ENCODE assay signal across 7 cellular contexts in the genomic region with DNA sequence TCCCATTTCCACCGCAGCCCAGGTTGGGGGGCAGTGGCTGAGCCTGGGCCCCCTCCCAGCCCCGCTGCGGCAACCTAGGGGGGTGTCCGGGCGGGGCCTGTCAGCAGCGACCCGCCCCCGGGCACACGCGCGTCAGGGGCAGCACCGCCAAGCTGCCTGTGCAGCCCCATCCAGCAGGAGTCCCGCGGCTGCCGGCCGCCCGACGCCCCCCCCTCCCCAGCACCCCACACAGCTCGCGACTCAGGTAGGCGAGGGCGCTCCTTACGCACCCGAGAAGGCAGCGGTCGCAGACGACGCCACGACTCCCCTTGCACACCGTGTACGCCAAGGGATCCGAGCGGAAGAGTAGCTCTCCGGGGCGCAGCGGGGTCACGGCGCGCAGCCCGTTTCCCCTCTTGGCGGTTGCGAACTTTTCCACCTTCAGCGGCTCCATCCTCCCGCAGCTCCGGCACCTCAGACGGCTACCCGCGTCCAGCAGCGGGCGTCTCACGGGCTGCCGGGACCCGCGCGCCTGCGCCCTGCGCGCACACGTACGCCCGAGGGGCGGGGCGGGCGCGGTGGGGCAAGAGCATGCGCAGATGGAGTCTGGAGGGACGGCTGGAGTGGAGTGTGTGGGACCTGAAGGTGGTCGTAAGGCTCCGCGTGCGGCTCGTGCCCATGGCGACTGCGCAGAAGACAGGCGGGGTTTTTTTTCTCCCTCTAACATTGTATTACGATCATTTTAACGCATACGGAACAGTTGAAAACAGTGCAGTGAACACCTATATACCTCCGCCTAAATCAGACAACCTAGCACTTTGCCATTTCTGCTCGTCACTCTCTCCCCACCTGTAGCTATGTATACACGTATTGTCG. TPM values are rescaled to one million over a fixed set of nuclear protein-coding genes. Genes with fewer than 3 reads are reported as not detected.
A peak's percentile ranks its signal among the peaks of the same experiment; 100 is the strongest.
DNase-seq lines count a peak whose midpoint lies in the region; ATAC-seq, FAIRE-seq and TF ChIP-seq lines count a peak whose summit lies in the region.

A gene (minus strand): TSS at position 495 of the 855 bp plus-strand sequence.

- in situ Hi-C loops in GM12878 (cut with MboI) = no loop called here

- BruUV-seq in GM12878 (replicated peaks; lab: Mats Ljungman, UMichigan) = no TSS peak

- intact Hi-C loops in GM12878 (cut with micrococcal nuclease; ENCODE audit: unreplicated experiment) = loop anchor here (2.0 kb wide), 1 partner anchor 60 kb away; a partner anchor contains a TSS

- CTCF ChIA-PET in GM12878 (lab: Yijun Ruan, JAX) = interaction anchor here (1.0 to 1.5 kb wide), 5 partner anchors 9 to 465 kb away, joined by 3 to 6 read pairs (median 3); no protein-coding TSS in a partner anchor

- RAD21 ChIA-PET in GM12878 (lab: Charles Lee; ENCODE audit: unreplicated experiment) = interaction anchor here (1.1 to 1.5 kb wide), 2 partner anchors 9 to 293 kb away, joined by 3 to 9 read pairs; no protein-coding TSS in a partner anchor

- peak within 1 kb of the TSS; percentile 99 for H2AFZ ChIP-seq in GM12878 (ENCODE audit: control insufficient read depth, low read depth, low read length)

- TF ChIP-seq RAD21 in GM12878 (IDR thresholded peaks at IDR 0.05; ENCODE audit: insufficient read depth, low read depth, low read length) = no peak

- DNase-seq in NCI-H1694 treated with DMSO at 0.1 percent for 48 hours (lab: John Stamatoyannopoulos, UW) (peak; percentile 80), T1000 (lab: John Stamatoyannopoulos, UW) (peak; percentile 50), GM12878 (ENCODE audit: low read depth, low spot score) (peak; percentile 32)

- H3K4me3 ChIP-seq in GM12878 (peak within 1 kb of the TSS; percentile 66), iPS-11a (ENCODE audit: low read depth, low read length) (peak within 1 kb of the TSS; percentile 87), skeletal muscle satellite cell (ENCODE audit: low read length) (peak within 1 kb of the TSS; percentile 96)

- peak within 1 kb of the TSS; percentile 18; the same call in 1 of the 2 replicates for H3K27ac ChIP-seq in GM12878 (ENCODE audit: control insufficient read depth, insufficient read depth)

- ATAC-seq in GM18508 (IDR thresholded peaks at IDR 0.05; ENCODE audit: insufficient read depth, unreplicated experiment) = peak; percentile 76
- ATAC-seq in HG02943 (IDR thresholded peaks at IDR 0.05; ENCODE audit: low read depth, unreplicated experiment) = peak; percentile 90
- peak; percentile 97 for ATAC-seq in GM12878

- SMC1A ChIA-PET in GM12878 (lab: Charles Lee; ENCODE audit: uncharacterized antibody, unreplicated experiment) = interaction anchor here (0.6 to 1.1 kb wide), 3 partner anchors 9 to 67 kb away, joined by 3 to 8 read pairs (median 4); no protein-coding TSS in a partner anchor

- H3K79me2 ChIP-seq in GM12878 (ENCODE audit: control insufficient read depth, insufficient read depth, low read length) = peaks cover 9% of the 10 kb centered on the region

- no peak; a peak in 1 of 6 replicates for TF ChIP-seq CTCF in GM12878 (IDR thresholded peaks at IDR 0.05 in 2 of 3, conservative IDR thresholded peaks at IDR 0.05 in 1 of 3; ENCODE audit: control insufficient read depth in 2 of 3, extremely low read depth in 1 of 3, insufficient read depth in 1 of 3, low read depth in 3 of 3, low read length in 3 of 3)

- H3K9me3 ChIP-seq in GM12878 (replicated peaks; ENCODE audit: control insufficient read depth, insufficient read depth, low read length) = no peaks in the 10 kb centered on the region
- no peaks in the 10 kb centered on the region for H3K9me3 ChIP-seq in skeletal muscle satellite cell (replicated peaks; ENCODE audit: low read length)

- H3K4me2 ChIP-seq in GM12878 (ENCODE audit: control insufficient read depth, insufficient read depth) (peak within 1 kb of the TSS; percentile 100), skeletal muscle satellite cell (ENCODE audit: low read length) (peak within 1 kb of the TSS; percentile 94)

- H4K20me1 ChIP-seq in GM12878 (ENCODE audit: control insufficient read depth, insufficient read depth) = no peaks in the 10 kb centered on the region

- H3K4me1 ChIP-seq in GM12878 (ENCODE audit: control insufficient read depth, insufficient read depth, low read length) = peaks cover 4% of the 10 kb centered on the region; the same call in 1 of the 2 replicates
- H3K4me1 ChIP-seq in skeletal muscle satellite cell (ENCODE audit: control insufficient read depth, insufficient read depth, low read length) = peaks cover 14% of the 10 kb centered on the region

- POLR2A ChIA-PET in GM12878 (lab: Charles Lee) = interaction anchor here (1.6 to 2.4 kb wide), 2 partner anchors 9 to 59 kb away, joined by 6 to 7 read pairs; a partner anchor contains a TSS

- H3K27me3 ChIP-seq in GM12878 (replicated peaks in 1 of 2; ENCODE audit: control insufficient read depth in 2 of 2, insufficient read depth in 2 of 2, low read length in 1 of 2) (no peaks in the 10 kb centered on the region), skeletal muscle satellite cell (ENCODE audit: control insufficient read depth, insufficient read depth, low read length) (no peaks in the 10 kb centered on the region)

- 1% methylated on average over 51 of the region's 82 CpGs for WGBS in GM12878 (ENCODE audit: insufficient coverage, insufficient replicate concordance, low lambda C conversion rate, missing lambda C conversion rate)

- peak within 1 kb of the TSS; percentile 64 for H3K9ac ChIP-seq in GM12878 (ENCODE audit: control insufficient read depth, insufficient read depth, low read length)
- H3K9ac ChIP-seq in skeletal muscle satellite cell (ENCODE audit: low read depth, low read length) = peak within 1 kb of the TSS; percentile 62

- FAIRE-seq in GM12878 (lab: Jason Lieb, UNC) = no peak

- H3K36me3 ChIP-seq in GM12878 (ENCODE audit: control insufficient read depth in 2 of 2, insufficient read depth in 2 of 2, low read length in 1 of 2) (no peaks in the 10 kb centered on the region; a peak in 1 of 4 replicates), skeletal muscle satellite cell (ENCODE audit: insufficient read depth, low read length) (no peaks in the 10 kb centered on the region)

- no peak for TF ChIP-seq EP300 in GM12878 (IDR thresholded peaks at IDR 0.05; ENCODE audit: borderline replicate concordance in 1 of 2, control insufficient read depth in 1 of 2, low read depth in 2 of 2, low read length in 2 of 2)

- TF ChIP-seq POLR2A in GM12878 (IDR thresholded peaks at IDR 0.05; ENCODE audit: low read depth, low read length) = peak; percentile 81

TF ChIP-seq in GM12878, 131 proteins besides CTCF, POLR2A, EP300 and RAD21 (continues in another document):
- TF ChIP-seq TCF3 (IDR thresholded peaks at IDR 0.05; ENCODE audit: borderline replicate concordance, insufficient read depth, low read depth, low read length) (no peak), ZZZ3 (IDR thresholded peaks at IDR 0.05; ENCODE audit: control insufficient read depth, insufficient read length, low read depth) (no peak), BHLHE40 (IDR thresholded peaks at IDR 0.05; ENCODE audit: borderline replicate concordance in 1 of 2, low read depth in 2 of 2, low read length in 1 of 2) (peak; percentile 54 to 79; a peak in 2 of 4 replicates), BACH1 (IDR thresholded peaks at IDR 0.05; ENCODE audit: borderline replicate concordance) (peak; percentile 51; the same call in 1 of the 2 replicates), GABPA (IDR thresholded peaks at IDR 0.05; ENCODE audit: low read depth) (no peak), SUPT20H (IDR thresholded peaks at IDR 0.05; ENCODE audit: borderline replicate concordance, control insufficient read depth, low read depth, low read length) (no peak), KAT2A (conservative IDR thresholded peaks at IDR 0.05; ENCODE audit: control insufficient read depth, low read depth, low read length) (no peak), SREBF1 (IDR thresholded peaks at IDR 0.05; ENCODE audit: low read length) (no peak)
- TF ChIP-seq, protein P1, sequence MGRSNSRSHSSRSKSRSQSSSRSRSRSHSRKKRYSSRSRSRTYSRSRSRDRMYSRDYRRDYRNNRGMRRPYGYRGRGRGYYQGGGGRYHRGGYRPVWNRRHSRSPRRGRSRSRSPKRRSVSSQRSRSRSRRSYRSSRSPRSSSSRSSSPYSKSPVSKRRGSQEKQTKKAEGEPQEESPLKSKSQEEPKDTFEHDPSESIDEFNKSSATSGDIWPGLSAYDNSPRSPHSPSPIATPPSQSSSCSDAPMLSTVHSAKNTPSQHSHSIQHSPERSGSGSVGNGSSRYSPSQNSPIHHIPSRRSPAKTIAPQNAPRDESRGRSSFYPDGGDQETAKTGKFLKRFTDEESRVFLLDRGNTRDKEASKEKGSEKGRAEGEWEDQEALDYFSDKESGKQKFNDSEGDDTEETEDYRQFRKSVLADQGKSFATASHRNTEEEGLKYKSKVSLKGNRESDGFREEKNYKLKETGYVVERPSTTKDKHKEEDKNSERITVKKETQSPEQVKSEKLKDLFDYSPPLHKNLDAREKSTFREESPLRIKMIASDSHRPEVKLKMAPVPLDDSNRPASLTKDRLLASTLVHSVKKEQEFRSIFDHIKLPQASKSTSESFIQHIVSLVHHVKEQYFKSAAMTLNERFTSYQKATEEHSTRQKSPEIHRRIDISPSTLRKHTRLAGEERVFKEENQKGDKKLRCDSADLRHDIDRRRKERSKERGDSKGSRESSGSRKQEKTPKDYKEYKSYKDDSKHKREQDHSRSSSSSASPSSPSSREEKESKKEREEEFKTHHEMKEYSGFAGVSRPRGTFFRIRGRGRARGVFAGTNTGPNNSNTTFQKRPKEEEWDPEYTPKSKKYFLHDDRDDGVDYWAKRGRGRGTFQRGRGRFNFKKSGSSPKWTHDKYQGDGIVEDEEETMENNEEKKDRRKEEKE (IDR thresholded peaks at IDR 0.05) = no peak

RNA-seq across cellular contexts. Expression of the gene that starts here (rescaled TPM):
- total RNA-seq in GM12878 (2013; cell fraction: nucleolus; rRNA removed) = 116 and 124 TPM in 2 replicates
- 28.1 and 28.8 TPM in 2 replicates for total RNA-seq in GM12878 (2014; rRNA removed)
- 20.8 and 23.6 TPM in 2 replicates for total RNA-seq in GM12878 (2014; rRNA removed; fragmentation: Illumina TruSeq; extraction: Trizol)
- 21.3 and 24.5 TPM in 2 replicates for total RNA-seq in GM12878 (2021)
- polyA plus RNA-seq in GM12878 (2011; ENCODE audit: low read depth) = 15.0 TPM
- 54.0 and 60.6 TPM in 2 replicates for polyA plus RNA-seq in GM12878 (2011; rRNA removed)
- 28.5 and 29.1 TPM in 2 replicates for polyA plus RNA-seq in GM12878 (2011; cell fraction: cytosol; rRNA removed)
- 22.1 and 23.3 TPM in 2 replicates for polyA plus RNA-seq in GM12878 (2011; cell fraction: nucleus; rRNA removed)
- polyA plus RNA-seq in GM12878 (2012) = 19.8 and 22.6 TPM in 2 replicates
- 18.3 and 28.6 TPM in 2 replicates for polyA plus RNA-seq in GM12878 (2014; fragmentation: Illumina TruSeq; extraction: Trizol)
- polyA plus RNA-seq in GM12878 (2014; fragmentation: Nextera tagmentation; extraction: Ambion mirVana) = 10 to 100 TPM; 18.8 to 24.4 TPM
- polyA plus RNA-seq in GM12878 (2014; rRNA removed) = 22.4 and 25.2 TPM in 2 replicates
- polyA plus RNA-seq in GM12878 (2016; fragmentation: Nextera tagmentation; extraction: Ambion mirVana) = 10 to 100 TPM; 29.4 to 31.0 TPM
- 44.3 and 44.4 TPM in 2 replicates for polyA minus RNA-seq in GM12878 (2011; rRNA and poly(A)+ RNA removed)
- 10.4 and 13.8 TPM in 2 replicates for polyA minus RNA-seq in GM12878 (2011; cell fraction: cytosol; rRNA and poly(A)+ RNA removed)
- 36.3 and 63.3 TPM in 2 replicates for polyA minus RNA-seq in GM12878 (2011; cell fraction: nucleus; rRNA and poly(A)+ RNA removed)
- 26.4 and 28.0 TPM in 2 replicates for total RNA-seq in skeletal muscle satellite cell (2012; rRNA removed)

Comparison
In these comparisons a context has a peak if more than half of its experiments do, and no peak if none do; other contexts are left out.
1. Peak in every context shown above with its lines: DNase-seq, ATAC-seq, H3K4me3 ChIP-seq and H3K27ac ChIP-seq.